Comparison of ENCODE assay signal across 8 cellular contexts in the genomic region with DNA sequence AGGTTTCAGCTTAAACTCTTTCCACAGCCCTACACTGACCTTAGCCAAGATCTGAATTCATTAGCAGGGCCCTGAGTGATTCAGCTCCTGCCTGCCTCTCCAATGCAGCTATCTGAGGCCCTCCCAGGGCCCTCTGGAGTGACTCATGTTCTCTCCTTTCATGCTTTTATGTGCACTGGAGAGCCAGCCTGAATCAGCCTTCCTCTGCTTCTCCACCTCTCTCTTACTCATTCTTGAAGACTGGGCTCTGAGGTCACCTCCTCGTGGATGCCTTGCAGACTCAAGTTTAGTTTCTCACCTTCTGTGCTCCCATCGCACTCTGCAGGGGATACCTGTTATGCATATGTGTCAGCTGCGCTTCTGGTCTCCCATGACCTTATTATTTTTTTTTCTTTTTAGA. TPM values are rescaled to one million over a fixed set of nuclear protein-coding genes. Genes with fewer than 3 reads are reported as not detected.
A peak's percentile ranks its signal among the peaks of the same experiment; 100 is the strongest.
DNase-seq lines count a peak whose midpoint lies in the region; ATAC-seq and TF ChIP-seq lines count a peak whose summit lies in the region.

No MANE protein-coding gene starts in this region.

- intact Hi-C loops in OCI-LY7 (cut with micrococcal nuclease; ENCODE audit: unreplicated experiment): no loop called here

- peaks cover 17% of the 10 kb centered on the region for H3K79me2 ChIP-seq in OCI-LY7 (ENCODE audit: insufficient read depth, low read depth, low read length)

- no peak overlapping the region for H2AFZ ChIP-seq in OCI-LY7 (ENCODE audit: low read length)

- no TSS peak for BruUV-seq in OCI-LY7 (replicated peaks; lab: Mats Ljungman, UMichigan)

- H3K4me3 ChIP-seq in gastroesophageal sphincter (no peak overlapping the region), OCI-LY7 (ENCODE audit: low read depth, low read length, poor library complexity, severe bottlenecking) (no peak overlapping the region)

- no peaks in the 10 kb centered on the region for H3K27me3 Mint-ChIP-seq in T-helper 1 cell treated with Interleukin-12 subunit alpha and Interleukin-12 subunit beta and Interleukin-4 antibody, amounts not matched to agents 30 μg/mL and 1 μg/mL, for 36 hours (ENCODE audit: low read depth)

- H3K36me3 ChIP-seq in gastroesophageal sphincter: no peaks in the 10 kb centered on the region
- peaks cover under 1% of the 10 kb centered on the region; the same call in 1 of the 2 replicates for H3K36me3 ChIP-seq in OCI-LY7 (ENCODE audit: insufficient read depth, low read length)

- H3K4me2 ChIP-seq in OCI-LY7 (ENCODE audit: low read length): no peak overlapping the region

- H3K9me3 ChIP-seq in gastroesophageal sphincter: no peaks in the 10 kb centered on the region
- no peaks in the 10 kb centered on the region for H3K9me3 ChIP-seq in OCI-LY7 (ENCODE audit: low read length)

- no peak for TF ChIP-seq POLR2A in gastroesophageal sphincter (IDR thresholded peaks at IDR 0.05)

- H3K27me3 ChIP-seq in gastroesophageal sphincter: peaks cover 8% of the 10 kb centered on the region

- TF ChIP-seq EP300 in gastroesophageal sphincter (IDR thresholded peaks at IDR 0.05): no peak

- H3K36me3 Mint-ChIP-seq in T-helper 1 cell treated with Interleukin-12 subunit alpha and Interleukin-12 subunit beta and Interleukin-4 antibody, amounts not matched to agents 30 μg/mL and 1 μg/mL, for 36 hours (ENCODE audit: low read depth): peaks cover 12% of the 10 kb centered on the region

- H3K4me3 Mint-ChIP-seq in T-helper 1 cell treated with Interleukin-12 subunit alpha and Interleukin-12 subunit beta and Interleukin-4 antibody, amounts not matched to agents 30 μg/mL and 1 μg/mL, for 36 hours: no peak overlapping the region

- TF ChIP-seq CTCF in gastroesophageal sphincter (IDR thresholded peaks at IDR 0.05) (no peak), OCI-LY7 (conservative IDR thresholded peaks at IDR 0.05; ENCODE audit: low read length) (no peak)

- H3K27ac ChIP-seq in gastroesophageal sphincter: no peak overlapping the region
- H3K27ac ChIP-seq in OCI-LY7 (ENCODE audit: low read depth, low read length, poor library complexity, severe bottlenecking): no peak overlapping the region

- WGBS in gastroesophageal sphincter (ENCODE audit: low coverage in 1 of 2), 2 donors: 54 to 77% methylated on average over 2 to 3 of the region's 3 CpGs

- no peaks in the 10 kb centered on the region for H4K20me1 ChIP-seq in OCI-LY7 (ENCODE audit: insufficient read depth, low read length)

- POLR2A ChIA-PET in OCI-LY7 (lab: Charles Lee): interaction anchor here (0.6 to 1.0 kb wide), 2 partner anchors 330 to 658 kb away, joined by 3 read pairs; no protein-coding TSS in a partner anchor

- CTCF ChIA-PET in OCI-LY7 (lab: Charles Lee; ENCODE audit: unreplicated experiment): interaction anchor here (0.6 kb wide), 1 partner anchor 1092 kb away, joined by 4 read pairs; no protein-coding TSS in a partner anchor

- H3K4me1 ChIP-seq in gastroesophageal sphincter (peaks cover 0 to 17% (median 4%) of the 10 kb centered on the region in 3 donors), OCI-LY7 (ENCODE audit: insufficient read depth, low read length, poor library complexity, severe bottlenecking) (peaks cover 19% of the 10 kb centered on the region)

- no peaks in the 10 kb centered on the region for H3K9me2 ChIP-seq in OCI-LY7 (ENCODE audit: insufficient read depth, low read length)

- peak overlapping the region; percentile 45 for H3K27ac Mint-ChIP-seq in T-helper 1 cell treated with Interleukin-12 subunit alpha and Interleukin-12 subunit beta and Interleukin-4 antibody, amounts not matched to agents 30 μg/mL and 1 μg/mL, for 36 hours

- DNase-seq in GOT3 (lab: John Stamatoyannopoulos, UW) (peak; percentile 55), dedifferentiated amniotic fluid mesenchymal stem cell (ENCODE audit: extremely low spot score) (peak; percentile 89), KG1 (lab: John Stamatoyannopoulos, UW) (no peak), NCI-H345 (lab: John Stamatoyannopoulos, UW) (no peak), OCI-LY7 (ENCODE audit: low spot score) (no peak)
- peak; percentile 79 for DNase-seq in stimulated activated CD4-positive, alpha-beta T cell treated with anti-CD3 and anti-CD28 coated beads, Interleukin-15, amount 100 ng/mL, for 24 hours

- no peak for ATAC-seq in gastroesophageal sphincter

- H3K9me3 Mint-ChIP-seq in T-helper 1 cell treated with Interleukin-12 subunit alpha and Interleukin-12 subunit beta and Interleukin-4 antibody, amounts not matched to agents 30 μg/mL and 1 μg/mL, for 36 hours: no peaks in the 10 kb centered on the region

- H3K4me1 Mint-ChIP-seq in T-helper 1 cell treated with Interleukin-12 subunit alpha and Interleukin-12 subunit beta and Interleukin-4 antibody, amounts not matched to agents 30 μg/mL and 1 μg/mL, for 36 hours (ENCODE audit: low read depth): peaks cover 26% of the 10 kb centered on the region

RNA-seq across cellular contexts. Expression of gene OCIAD2, which starts 3.1 kb away (rescaled TPM):
- total RNA-seq in gastroesophageal sphincter (1 to 10 TPM; 2.4 to 9.3 (median 5.0) TPM), OCI-LY7 (2022) (65.9 and 76.1 TPM in 2 replicates)
- 102 and 125 TPM in 2 replicates for total RNA-seq in OCI-LY7 (2014; rRNA removed; shearing (Covaris generic))

Comparison
In these comparisons a context has a peak if more than half of its experiments do, and no peak if none do; other contexts are left out.
1. DNase-seq: peak in GOT3 (single experiment), dedifferentiated amniotic fluid mesenchymal stem cell (single experiment) and stimulated activated CD4-positive, alpha-beta T cell treated with anti-CD3 and anti-CD28 coated beads, Interleukin-15, amount 100 ng/mL, for 24 hours (single experiment); none in KG1 (single experiment), NCI-H345 (single experiment) and OCI-LY7 (single experiment).
2. RNA of gene OCIAD2, which starts 3.1 kb away (total RNA-seq): 65.9 to 125 TPM in OCI-LY7; 2.4 to 9.3 TPM in gastroesophageal sphincter; every median in the first group is over 4 times any median in the second.